In genomic region chr4:6990661-6991060, GRCh38 we compare ENCODE assay signal across 17 cellular contexts. TPM values are rescaled to one million over a fixed set of nuclear protein-coding genes. Genes with fewer than 3 reads are reported as not detected.
A peak's percentile ranks its signal among the peaks of the same experiment; 100 is the strongest.
DNase-seq lines count a peak whose midpoint lies in the region; ATAC-seq and TF ChIP-seq lines count a peak whose summit lies in the region.
"Had no signal": no experiment of that assay in that cellular context is flagged by ENCODE, and none has a peak within 500 bp of the region (broad histone marks: within the 10 kb centered on the region; RNA-seq: fewer than 3 reads in every experiment).

No MANE protein-coding gene starts in this region.

- H3K9ac ChIP-seq in BLaER1 treated with 17β-estradiol and CSF1 and Interleukin-3, amounts not matched to agents 10 nM and 100 nM: peak overlapping the region; percentile 15 to 63 (median 39); a peak in 19 of 22 replicates
- H3K9ac ChIP-seq in KMS-11: no peak overlapping the region; the same call in 1 of the 2 replicates

- peaks cover 17% of the 10 kb centered on the region for H3K36me3 Mint-ChIP-seq in brain
- no peaks in the 10 kb centered on the region for H3K36me3 Mint-ChIP-seq in neural crest cell (ENCODE audit: low read depth)
- H3K36me3 Mint-ChIP-seq in activated CD8-positive, alpha-beta T cell treated with anti-CD3 and anti-CD28 coated beads, Interleukin-2, amount 10 ng/mL, durations not matched to agents 7 days and 5 days (ENCODE audit: low read depth): peaks cover 33% of the 10 kb centered on the region

- H3K27ac Mint-ChIP-seq in brain: peak overlapping the region in 4 of 5 experiments; percentile 3 to 99 (median 60)
- H3K27ac Mint-ChIP-seq in neural crest cell (ENCODE audit: unreplicated experiment): peak overlapping the region; percentile 61
- no peak overlapping the region for H3K27ac Mint-ChIP-seq in activated CD8-positive, alpha-beta T cell treated with anti-CD3 and anti-CD28 coated beads, Interleukin-2, amount 10 ng/mL, durations not matched to agents 7 days and 5 days

- H3K36me3 ChIP-seq in BLaER1 treated with 17β-estradiol and CSF1 and Interleukin-3, amounts not matched to agents 10 nM and 100 nM: peaks cover 61 to 81% (median 67%) of the 10 kb centered on the region in 11 experiments
- H3K36me3 ChIP-seq in KMS-11 (ENCODE audit: insufficient read depth) (no peaks in the 10 kb centered on the region), hepatocyte (replicated peaks; ENCODE audit: insufficient read depth, low read depth) (no peaks in the 10 kb centered on the region)

- H3K9me2 ChIP-seq in hepatocyte (replicated peaks; ENCODE audit: insufficient read depth): no peaks in the 10 kb centered on the region

- H3K27me3 ChIP-seq in BLaER1 treated with 17β-estradiol and CSF1 and Interleukin-3, amounts not matched to agents 10 nM and 100 nM: no peaks in the 10 kb centered on the region
- H3K27me3 ChIP-seq in KMS-11 (ENCODE audit: insufficient read depth, low read depth) (no peaks in the 10 kb centered on the region), hepatocyte (no peaks in the 10 kb centered on the region)
- H3K27me3 ChIP-seq: SJCRH30, tibial nerve had no signal

- H3K4me3 Mint-ChIP-seq in brain (peak overlapping the region; percentile 10 to 78 (median 43)), neural crest cell (peak overlapping the region; percentile 49)
- H3K4me3 Mint-ChIP-seq in activated CD8-positive, alpha-beta T cell treated with anti-CD3 and anti-CD28 coated beads, Interleukin-2, amount 10 ng/mL, durations not matched to agents 7 days and 5 days: no peak overlapping the region
- H3K4me3 Mint-ChIP-seq: central memory CD8-positive, alpha-beta T cell had no signal

- peaks cover 46% of the 10 kb centered on the region; the same call in 1 of the 2 replicates for H3K79me2 ChIP-seq in KMS-11 (ENCODE audit: insufficient read depth, low read depth)
- H3K79me2 ChIP-seq in hepatocyte: peaks cover 80% of the 10 kb centered on the region

- WGBS in hepatocyte (ENCODE audit: low lambda C conversion rate, missing lambda C conversion rate): 82% methylated on average over 6 of the region's 6 CpGs

- H3K27me3 Mint-ChIP-seq in brain: peaks cover 5% of the 10 kb centered on the region
- H3K27me3 Mint-ChIP-seq in neural crest cell (ENCODE audit: low read depth): no peaks in the 10 kb centered on the region
- H3K27me3 Mint-ChIP-seq in activated CD8-positive, alpha-beta T cell treated with anti-CD3 and anti-CD28 coated beads, Interleukin-2, amount 10 ng/mL, durations not matched to agents 7 days and 5 days (ENCODE audit: low read depth): no peaks in the 10 kb centered on the region
- H3K27me3 Mint-ChIP-seq: central memory CD8-positive, alpha-beta T cell had no signal

- CTCF ChIA-PET in activated CD8-positive, alpha-beta T cell treated with anti-CD3 and anti-CD28 coated beads, Interleukin-2, amount 10 ng/mL, durations not matched to agents 7 days and 5 days (lab: Charles Lee): no interaction called here

- H2AFZ ChIP-seq in KMS-11 (ENCODE audit: low read depth) (no peak overlapping the region), hepatocyte (no peak overlapping the region)

- peaks cover 90 to 100% (median 98%) of the 10 kb centered on the region in 11 experiments for H4K20me1 ChIP-seq in BLaER1 treated with 17β-estradiol and CSF1 and Interleukin-3, amounts not matched to agents 10 nM and 100 nM
- no peaks in the 10 kb centered on the region; the same call in 1 of the 2 replicates for H4K20me1 ChIP-seq in KMS-11 (ENCODE audit: insufficient read depth)
- peaks cover 36% of the 10 kb centered on the region for H4K20me1 ChIP-seq in hepatocyte (ENCODE audit: insufficient read depth, poor library complexity, severe bottlenecking)

- TF ChIP-seq CTCF in KMS-11 (conservative IDR thresholded peaks at IDR 0.05; ENCODE audit: low read depth, low read length): no peak
- no peak for TF ChIP-seq CTCF in brain (conservative IDR thresholded peaks at IDR 0.05)
- TF ChIP-seq CTCF in neural crest cell (conservative IDR thresholded peaks at IDR 0.05): no peak
- no peak for TF ChIP-seq CTCF in hepatocyte (IDR thresholded peaks at IDR 0.05; ENCODE audit: poor library complexity)

- DNase-seq in neural crest cell (ENCODE audit: low read depth, low spot score) (no peak), head of caudate nucleus (no peak), islet precursor cell (no peak), hepatocyte (ENCODE audit: low spot score) (no peak)
- no peak for DNase-seq in activated CD8-positive, alpha-beta T cell treated with anti-CD3 and anti-CD28 coated beads, Interleukin-2, amount 10 ng/mL, durations not matched to agents 7 days and 5 days
- DNase-seq: activated CD4-positive, alpha-beta T cell treated with anti-CD3 and anti-CD28 coated beads, Interleukin-2, amount 50 U/mL, for 1 hour; effector CD8-positive, alpha-beta T cell; NCI-H2081 treated with DMSO at 0.1 percent for 48 hours; NCI-H510A treated with DMSO at 0.1 percent for 48 hours; SJCRH30; small intestine; stimulated activated CD4-positive, alpha-beta T cell treated with anti-CD3 and anti-CD28 coated beads, Interleukin-4, amount 100 ng/mL, for 4 hours had no signal

- peak overlapping the region in 5 of 11 experiments; percentile 32 to 69 (median 62); a peak in 7 of 22 replicates for H3K27ac ChIP-seq in BLaER1 treated with 17β-estradiol and CSF1 and Interleukin-3, amounts not matched to agents 10 nM and 100 nM
- H3K27ac ChIP-seq in KMS-11 (peak overlapping the region; percentile 49), hepatocyte (no peak overlapping the region)
- H3K27ac ChIP-seq: SJCRH30 had no signal

- H3K4me1 Mint-ChIP-seq in brain: peaks cover 71% of the 10 kb centered on the region
- peaks cover 61% of the 10 kb centered on the region for H3K4me1 Mint-ChIP-seq in neural crest cell
- peaks cover 62% of the 10 kb centered on the region for H3K4me1 Mint-ChIP-seq in activated CD8-positive, alpha-beta T cell treated with anti-CD3 and anti-CD28 coated beads, Interleukin-2, amount 10 ng/mL, durations not matched to agents 7 days and 5 days (ENCODE audit: low read depth)

- POLR2A ChIA-PET in activated CD8-positive, alpha-beta T cell treated with anti-CD3 and anti-CD28 coated beads, Interleukin-2, amount 10 ng/mL, durations not matched to agents 7 days and 5 days (lab: Charles Lee): interaction anchor here (0.9 kb wide), 1 partner anchor 81 kb away, joined by 3 read pairs; no protein-coding TSS in a partner anchor

- H3K9me3 Mint-ChIP-seq in brain: no peaks in the 10 kb centered on the region
- H3K9me3 Mint-ChIP-seq in neural crest cell: no peaks in the 10 kb centered on the region
- no peaks in the 10 kb centered on the region for H3K9me3 Mint-ChIP-seq in activated CD8-positive, alpha-beta T cell treated with anti-CD3 and anti-CD28 coated beads, Interleukin-2, amount 10 ng/mL, durations not matched to agents 7 days and 5 days (ENCODE audit: insufficient read depth)
- H3K9me3 Mint-ChIP-seq: central memory CD8-positive, alpha-beta T cell had no signal

- peaks cover 70 to 79% (median 73%) of the 10 kb centered on the region in 10 experiments for H3K4me1 ChIP-seq in BLaER1 treated with 17β-estradiol and CSF1 and Interleukin-3, amounts not matched to agents 10 nM and 100 nM
- H3K4me1 ChIP-seq in KMS-11 (ENCODE audit: low read depth, poor library complexity, severe bottlenecking) (peaks cover 70% of the 10 kb centered on the region), hepatocyte (ENCODE audit: insufficient read depth) (peaks cover 42% of the 10 kb centered on the region)

- no peak for ATAC-seq in activated CD8-positive, alpha-beta T cell treated with anti-CD3 and anti-CD28 coated beads, Interleukin-2, amount 10 ng/mL, durations not matched to agents 7 days and 5 days

- intact Hi-C loops in head of caudate nucleus (cut with DNase I): no loop called here

- peak overlapping the region; percentile 58 to 98 (median 95) for H3K4me2 ChIP-seq in BLaER1 treated with 17β-estradiol and CSF1 and Interleukin-3, amounts not matched to agents 10 nM and 100 nM
- peak overlapping the region; percentile 78 for H3K4me2 ChIP-seq in KMS-11
- H3K4me2 ChIP-seq in hepatocyte: no peak overlapping the region

- H3K4me3 ChIP-seq in BLaER1 treated with 17β-estradiol and CSF1 and Interleukin-3, amounts not matched to agents 10 nM and 100 nM: no peak overlapping the region
- H3K4me3 ChIP-seq in KMS-11 (IDR thresholded peaks at IDR 0.05; ENCODE audit: insufficient read depth, low read depth, low read length) (no peak overlapping the region), hepatocyte (no peak overlapping the region)
- H3K4me3 ChIP-seq: SJCRH30, tibial nerve had no signal

- no peaks in the 10 kb centered on the region for H3K9me3 ChIP-seq in BLaER1 treated with 17β-estradiol and CSF1 and Interleukin-3, amounts not matched to agents 10 nM and 100 nM (replicated peaks in 1 of 11)
- H3K9me3 ChIP-seq in hepatocyte (ENCODE audit: low read depth): no peaks in the 10 kb centered on the region
- H3K9me3 ChIP-seq: SJCRH30, tibial nerve had no signal

RNA-seq across cellular contexts. Expression of gene TADA2B, which starts 52.5 kb away (rescaled TPM):
- 14.1 TPM for polyA plus RNA-seq in brain (ENCODE audit: insufficient read depth, low read depth, low replicate concordance)
- 18.6 and 19.2 TPM in 2 replicates for total RNA-seq in neural crest cell
- total RNA-seq in activated CD8-positive, alpha-beta T cell treated with anti-CD3 and anti-CD28 coated beads, Interleukin-2, amount 10 ng/mL, durations not matched to agents 7 days and 5 days: 10 to 100 TPM; 16.6 to 16.8 TPM
- 15.4 and 18.5 TPM in 2 replicates for total RNA-seq in hepatocyte
- polyA plus RNA-seq in hepatocyte: 18.2 and 20.1 TPM in 2 replicates
